ENCODE assay signal across 16 cellular contexts in genomic region chr15:69895202-69895601, GRCh38.
DNase-seq lines count a peak whose midpoint lies in the region; ATAC-seq and TF ChIP-seq lines count a peak whose summit lies in the region.
"Had no signal": no experiment of that assay in that cellular context is flagged by ENCODE, and none has a peak within 500 bp of the region (broad histone marks: within the 10 kb centered on the region; RNA-seq: fewer than 3 reads in every experiment).

No MANE protein-coding gene starts in this region.

- H3K4me1 Mint-ChIP-seq in activated naive CD8-positive, alpha-beta T cell (ENCODE audit: low read depth): no peaks in the 10 kb centered on the region
- H3K4me1 Mint-ChIP-seq in activated naive CD8-positive, alpha-beta T cell treated with anti-CD3 and anti-CD28 coated beads, Interleukin-2, amount 50 U/mL, for 24 hours: no peaks in the 10 kb centered on the region
- H3K4me1 Mint-ChIP-seq in neural crest cell: peaks cover 22% of the 10 kb centered on the region
- H3K4me1 Mint-ChIP-seq in Calu3 (ENCODE audit: low read depth, unreplicated experiment): no peaks in the 10 kb centered on the region
- H3K4me1 Mint-ChIP-seq: CD4-positive, alpha-beta memory T cell; CD4-positive, CD25-positive, alpha-beta regulatory T cell; CD8-positive, alpha-beta memory T cell had no signal

- H3K27me3 Mint-ChIP-seq in activated naive CD8-positive, alpha-beta T cell: peaks cover 7% of the 10 kb centered on the region
- peaks cover 21% of the 10 kb centered on the region for H3K27me3 Mint-ChIP-seq in activated naive CD8-positive, alpha-beta T cell treated with anti-CD3 and anti-CD28 coated beads, Interleukin-2, amount 50 U/mL, for 24 hours
- H3K27me3 Mint-ChIP-seq in neural crest cell (ENCODE audit: low read depth) (peaks cover 63% of the 10 kb centered on the region), Calu3 (ENCODE audit: unreplicated experiment) (peaks cover 93% of the 10 kb centered on the region)

- CTCF ChIA-PET in Calu3 (lab: Charles Lee): no interaction called here

- H3K9me3 Mint-ChIP-seq in activated naive CD8-positive, alpha-beta T cell (ENCODE audit: low read depth): peaks cover 4% of the 10 kb centered on the region
- H3K9me3 Mint-ChIP-seq in activated naive CD8-positive, alpha-beta T cell treated with anti-CD3 and anti-CD28 coated beads, Interleukin-2, amount 50 U/mL, for 24 hours: peaks cover 4% of the 10 kb centered on the region
- peaks cover 5% of the 10 kb centered on the region for H3K9me3 Mint-ChIP-seq in neural crest cell
- H3K9me3 Mint-ChIP-seq in Calu3 (ENCODE audit: low read depth, unreplicated experiment): no peaks in the 10 kb centered on the region

- no peak for ATAC-seq in activated naive CD8-positive, alpha-beta T cell treated with anti-CD3 and anti-CD28 coated beads, Interleukin-2, amount 50 U/mL, for 24 hours
- no peak for ATAC-seq in GM18873 (IDR thresholded peaks at IDR 0.05; ENCODE audit: low FRiP score, unreplicated experiment)

- intact Hi-C loops in Calu3 (cut with micrococcal nuclease; ENCODE audit: unreplicated experiment): no loop called here

- peak overlapping the region; percentile 13 for H3K27ac Mint-ChIP-seq in activated naive CD8-positive, alpha-beta T cell
- H3K27ac Mint-ChIP-seq in activated naive CD8-positive, alpha-beta T cell treated with anti-CD3 and anti-CD28 coated beads, Interleukin-2, amount 50 U/mL, for 24 hours: no peak overlapping the region
- H3K27ac Mint-ChIP-seq in neural crest cell (ENCODE audit: unreplicated experiment) (peak overlapping the region; percentile 10), Calu3 (ENCODE audit: unreplicated experiment) (no peak overlapping the region)
- H3K27ac Mint-ChIP-seq: CD4-positive, alpha-beta memory T cell; CD4-positive, CD25-positive, alpha-beta regulatory T cell had no signal

- H3K4me3 Mint-ChIP-seq in activated naive CD8-positive, alpha-beta T cell: no peak overlapping the region
- H3K4me3 Mint-ChIP-seq in activated naive CD8-positive, alpha-beta T cell treated with anti-CD3 and anti-CD28 coated beads, Interleukin-2, amount 50 U/mL, for 24 hours: no peak overlapping the region
- H3K4me3 Mint-ChIP-seq in neural crest cell (no peak overlapping the region), Calu3 (ENCODE audit: low read depth, unreplicated experiment) (no peak overlapping the region)
- H3K4me3 Mint-ChIP-seq: CD4-positive, alpha-beta memory T cell; CD4-positive, CD25-positive, alpha-beta regulatory T cell; CD8-positive, alpha-beta memory T cell had no signal

- no peak for TF ChIP-seq CTCF in neural crest cell (conservative IDR thresholded peaks at IDR 0.05)
- TF ChIP-seq CTCF in Calu3 (IDR thresholded peaks at IDR 0.05; ENCODE audit: unreplicated experiment): no peak

- no TSS peak for BruUV-seq in Calu3 (replicated peaks; lab: Mats Ljungman, UMichigan)

- DNase-seq in activated naive CD8-positive, alpha-beta T cell treated with anti-CD3 and anti-CD28 coated beads, Interleukin-2, amount 50 U/mL, for 24 hours: no peak
- DNase-seq in neural crest cell (ENCODE audit: low read depth, low spot score) (no peak), Calu3 (no peak)
- DNase-seq: 8988T; ACHN; BE2C; C1 segment of cervical spinal cord; CD4-positive, alpha-beta memory T cell; CD4-positive, CD25-positive, alpha-beta regulatory T cell; CD8-positive, alpha-beta memory T cell; COR-L47; DMS79 treated with DMSO at 0.1 percent for 48 hours; GF-D8 had no signal

- H3K36me3 Mint-ChIP-seq in activated naive CD8-positive, alpha-beta T cell: no peaks in the 10 kb centered on the region
- no peaks in the 10 kb centered on the region for H3K36me3 Mint-ChIP-seq in activated naive CD8-positive, alpha-beta T cell treated with anti-CD3 and anti-CD28 coated beads, Interleukin-2, amount 50 U/mL, for 24 hours (ENCODE audit: low read depth)
- H3K36me3 Mint-ChIP-seq in neural crest cell (ENCODE audit: low read depth): no peaks in the 10 kb centered on the region
- H3K36me3 Mint-ChIP-seq in Calu3 (ENCODE audit: insufficient read depth, unreplicated experiment): no peaks in the 10 kb centered on the region
- H3K36me3 Mint-ChIP-seq: CD14-positive monocyte; CD4-positive, alpha-beta memory T cell; CD4-positive, CD25-positive, alpha-beta regulatory T cell had no signal

Comparison
In these comparisons a context has a peak if more than half of its experiments do, and no peak if none do; other contexts are left out.
1. H3K27ac Mint-ChIP-seq: peak in activated naive CD8-positive, alpha-beta T cell (single experiment) and neural crest cell (single experiment); none in activated naive CD8-positive, alpha-beta T cell treated with anti-CD3 and anti-CD28 coated beads, Interleukin-2, amount 50 U/mL, for 24 hours (single experiment) and Calu3 (single experiment).